Comparison of ENCODE assay signal across 27 cellular contexts in the genomic region with DNA sequence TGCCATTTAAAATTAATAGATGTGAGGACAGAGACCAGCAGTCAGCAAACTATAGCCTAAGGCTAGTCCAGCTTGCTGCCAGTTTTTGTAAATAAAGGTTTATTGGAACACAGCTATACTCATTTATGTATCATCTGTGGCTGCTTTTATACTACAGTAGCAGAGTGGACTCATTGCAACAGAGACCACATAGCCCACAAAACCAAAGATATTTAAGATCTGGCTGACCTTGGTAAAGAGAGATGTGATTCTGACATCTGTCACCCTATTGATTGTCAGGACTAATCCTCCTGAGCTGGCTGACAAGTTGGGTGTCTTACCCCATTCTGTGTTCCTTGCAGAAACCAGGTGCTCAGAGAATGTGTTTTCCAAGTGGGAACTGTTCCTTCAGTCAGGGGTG.
"Had no signal": no experiment of that assay in that cellular context is flagged by ENCODE, and none has a peak within 500 bp of the region (broad histone marks: within the 10 kb centered on the region; RNA-seq: fewer than 3 reads in every experiment).

No MANE protein-coding gene starts in this region.

- H3K27me3 Mint-ChIP-seq: activated CD4-positive, alpha-beta memory T cell treated with anti-CD3 and anti-CD28 coated beads, Interleukin-2, amount 10 ng/mL, durations not matched to agents 7 days and 5 days; activated CD4-positive, alpha-beta T cell treated with anti-CD3 and anti-CD28 coated beads for 36 hours; activated naive CD8-positive, alpha-beta T cell treated with anti-CD3 and anti-CD28 coated beads, Interleukin-2, amount 50 U/mL, for 24 hours; IgD-negative memory B cell; T-cell had no signal

- H3K9me3 ChIP-seq: ascending aorta, body of pancreas had no signal

- H3K4me3 Mint-ChIP-seq: activated CD4-positive, alpha-beta memory T cell treated with anti-CD3 and anti-CD28 coated beads, Interleukin-2, amount 10 ng/mL, durations not matched to agents 7 days and 5 days; activated CD4-positive, alpha-beta T cell treated with anti-CD3 and anti-CD28 coated beads for 36 hours; activated naive CD8-positive, alpha-beta T cell treated with anti-CD3 and anti-CD28 coated beads, Interleukin-2, amount 50 U/mL, for 24 hours; activated T-helper 1 cell treated with anti-CD3 and anti-CD28 coated beads, Interleukin-12 subunit alpha, Interleukin-12 subunit beta, Interleukin-2, Interleukin-4 antibody, amounts not matched to agents 30 ng/mL and 10 ng/mL and 1 ng/mL, durations not matched to agents 14 hours and 24 hours and 36 hours; IgD-negative memory B cell had no signal

- H3K27ac Mint-ChIP-seq: activated CD4-positive, alpha-beta T cell treated with anti-CD3 and anti-CD28 coated beads for 36 hours; activated naive CD4-positive, alpha-beta T cell treated with anti-CD3 and anti-CD28 coated beads, Interleukin-2, amount 50 U/mL, for 72 hours; activated naive CD8-positive, alpha-beta T cell treated with anti-CD3 and anti-CD28 coated beads, Interleukin-2, amount 50 U/mL, for 24 hours; activated T-helper 1 cell treated with anti-CD3 and anti-CD28 coated beads, Interleukin-12 subunit alpha, Interleukin-12 subunit beta, Interleukin-2, Interleukin-4 antibody, amounts not matched to agents 30 ng/mL and 10 ng/mL and 1 ng/mL, durations not matched to agents 14 hours and 24 hours and 36 hours had no signal

- H3K4me3 ChIP-seq: ascending aorta, body of pancreas, PC-9 had no signal

- H3K27me3 ChIP-seq: ascending aorta, body of pancreas had no signal

- DNase-seq: activated CD4-positive, alpha-beta T cell treated with anti-CD3 and anti-CD28 coated beads for 36 hours; activated CD4-positive, alpha-beta T cell treated with anti-CD3 and anti-CD28 coated beads, Interleukin-2, amount 50 U/mL, for 1 hour; activated CD8-positive, alpha-beta memory T cell treated with anti-CD3 and anti-CD28 coated beads, Interleukin-2, amount 50 U/mL, for 48 hours; activated effector memory CD4-positive, alpha-beta T cell treated with anti-CD3 and anti-CD28 coated beads, Interleukin-2, amount 50 U/mL, for 16 hours; activated naive CD4-positive, alpha-beta T cell treated with Interleukin-2 at 50 U/mL for 16 hours; activated naive CD8-positive, alpha-beta T cell treated with anti-CD3 and anti-CD28 coated beads, Interleukin-2, amount 50 U/mL, for 24 hours; activated T-cell treated with anti-CD3 and anti-CD28 coated beads, Interleukin-2, amount 50 U/mL, for 1 hour; amniotic stem cell; body of pancreas; central memory CD4-positive, alpha-beta T cell; NCI-H1092 treated with DMSO at 0.1 percent for 48 hours; NCI-H1417 treated with DMSO at 0.1 percent for 48 hours; NCI-H1694 treated with DMSO at 0.1 percent for 48 hours; NCI-H2029 treated with DMSO at 0.1 percent for 48 hours; NCI-H2227 treated with DMSO at 0.1 percent for 48 hours; NCI-H446 treated with DMSO at 0.1 percent for 48 hours; NCI-H526 treated with DMSO at 0.1 percent for 48 hours; PC-9; SHP77 treated with DMSO at 0.1 percent for 48 hours; T-cell; T1000 had no signal

- H3K4me2 ChIP-seq: PC-9 had no signal

- H3K9me3 Mint-ChIP-seq: activated CD4-positive, alpha-beta memory T cell treated with anti-CD3 and anti-CD28 coated beads, Interleukin-2, amount 10 ng/mL, durations not matched to agents 7 days and 5 days; activated naive CD4-positive, alpha-beta T cell treated with anti-CD3 and anti-CD28 coated beads, Interleukin-2, amount 50 U/mL, for 72 hours; activated naive CD8-positive, alpha-beta T cell treated with anti-CD3 and anti-CD28 coated beads, Interleukin-2, amount 50 U/mL, for 24 hours; activated T-helper 1 cell treated with anti-CD3 and anti-CD28 coated beads, Interleukin-12 subunit alpha, Interleukin-12 subunit beta, Interleukin-2, Interleukin-4 antibody, amounts not matched to agents 30 ng/mL and 10 ng/mL and 1 ng/mL, durations not matched to agents 14 hours and 24 hours and 36 hours; T-cell had no signal

- H3K27ac ChIP-seq: ascending aorta, body of pancreas, PC-9, VCaP had no signal

- ATAC-seq: activated CD4-positive, alpha-beta T cell treated with anti-CD3 and anti-CD28 coated beads for 36 hours; activated naive CD4-positive, alpha-beta T cell treated with anti-CD3 and anti-CD28 coated beads, Interleukin-2, amount 50 U/mL, for 72 hours; activated naive CD8-positive, alpha-beta T cell treated with anti-CD3 and anti-CD28 coated beads, Interleukin-2, amount 50 U/mL, for 24 hours; body of pancreas had no signal

- H2AFZ ChIP-seq: PC-9 had no signal

- H3K4me1 ChIP-seq: ascending aorta, body of pancreas had no signal
